In genomic region chr10:52966904-52967303, GRCh38 we compare ENCODE assay signal across 28 cellular contexts.
"Had no signal": no experiment of that assay in that cellular context is flagged by ENCODE, and none has a peak within 500 bp of the region (broad histone marks: within the 10 kb centered on the region; RNA-seq: fewer than 3 reads in every experiment).

No MANE protein-coding gene starts in this region.

- H3K27me3 Mint-ChIP-seq: activated CD4-positive, alpha-beta memory T cell treated with anti-CD3 and anti-CD28 coated beads, Interleukin-2, amount 10 ng/mL, durations not matched to agents 7 days and 5 days; activated CD4-positive, alpha-beta T cell treated with anti-CD3 and anti-CD28 coated beads for 36 hours; activated naive CD8-positive, alpha-beta T cell; activated T-helper 17 cell treated with anti-CD3 and anti-CD28 coated beads, Interleukin-2, amount 50 U/mL, for 72 hours had no signal

- H3K27ac Mint-ChIP-seq: activated CD4-positive, alpha-beta memory T cell treated with anti-CD3 and anti-CD28 coated beads, Interleukin-2, amount 10 ng/mL, durations not matched to agents 7 days and 5 days; activated CD4-positive, alpha-beta T cell treated with anti-CD3 and anti-CD28 coated beads for 36 hours; activated naive CD4-positive, alpha-beta T cell treated with anti-CD3 and anti-CD28 coated beads for 36 hours; activated naive CD8-positive, alpha-beta T cell; activated T-helper 17 cell treated with anti-CD3 and anti-CD28 coated beads, Interleukin-2, amount 50 U/mL, for 72 hours had no signal

- H3K27ac ChIP-seq: brain microvascular endothelial cell, cardiac muscle cell, Peyer's patch, RWPE1, SJCRH30, VCaP had no signal

- H3K9me3 ChIP-seq: Peyer's patch, SJCRH30, SK-N-SH had no signal

- H3K36me3 Mint-ChIP-seq: activated naive CD8-positive, alpha-beta T cell had no signal

- H3K4me3 Mint-ChIP-seq: activated CD4-positive, alpha-beta memory T cell treated with anti-CD3 and anti-CD28 coated beads, Interleukin-2, amount 10 ng/mL, durations not matched to agents 7 days and 5 days; activated CD4-positive, alpha-beta T cell treated with anti-CD3 and anti-CD28 coated beads for 36 hours; activated naive CD4-positive, alpha-beta T cell treated with anti-CD3 and anti-CD28 coated beads for 36 hours; activated naive CD8-positive, alpha-beta T cell; activated T-helper 17 cell treated with anti-CD3 and anti-CD28 coated beads, Interleukin-2, amount 50 U/mL, for 72 hours had no signal

- H3K27me3 ChIP-seq: brain microvascular endothelial cell, cardiac muscle cell, Peyer's patch, SJCRH30 had no signal

- H3K4me1 ChIP-seq: Peyer's patch, SJCRH30 had no signal

- H3K36me3 ChIP-seq: brain microvascular endothelial cell, cardiac muscle cell, Peyer's patch, SJCRH30 had no signal

- H3K4me3 ChIP-seq: cardiac muscle cell, Peyer's patch, SJCRH30 had no signal

- H3K9ac ChIP-seq: SK-N-SH had no signal

- H3K4me2 ChIP-seq: SK-N-SH had no signal

- ATAC-seq: activated CD4-positive, alpha-beta T cell treated with anti-CD3 and anti-CD28 coated beads for 36 hours; activated T-helper 17 cell treated with anti-CD3 and anti-CD28 coated beads, Interleukin-2, amount 50 U/mL, for 72 hours had no signal

- DNase-seq: activated CD4-positive, alpha-beta memory T cell treated with anti-CD3 and anti-CD28 coated beads, Interleukin-2, amount 10 ng/mL, durations not matched to agents 7 days and 5 days; activated CD4-positive, alpha-beta T cell treated with anti-CD3 and anti-CD28 coated beads for 36 hours; activated CD4-positive, alpha-beta T cell treated with anti-CD3 and anti-CD28 coated beads, Interleukin-2, amount 50 U/mL, for 1 hour; activated gamma-delta T cell; activated naive CD4-positive, alpha-beta T cell treated with anti-CD3 and anti-CD28 coated beads for 36 hours; activated T-cell treated with anti-CD3 and anti-CD28 coated beads for 4 hours; activated T-cell treated with anti-CD3 and anti-CD28 coated beads, Interleukin-2, amount 50 U/mL, for 48 hours; brain microvascular endothelial cell; cerebellar nuclear complex; Kasumi-1; NCI-H1105 treated with DMSO at 0.1 percent for 48 hours; NCI-H146; NCI-H187 treated with DMSO at 0.1 percent for 48 hours; NCI-H2171; NCI-H226; NCI-H510A; NCI-H526 treated with DMSO at 0.1 percent for 48 hours; NCI-H82; Peyer's patch; Right ventricle myocardium superior; SJCRH30; SK-N-SH; T-helper 1 cell had no signal

- H3K4me1 Mint-ChIP-seq: activated CD4-positive, alpha-beta memory T cell treated with anti-CD3 and anti-CD28 coated beads, Interleukin-2, amount 10 ng/mL, durations not matched to agents 7 days and 5 days; activated CD4-positive, alpha-beta T cell treated with anti-CD3 and anti-CD28 coated beads for 36 hours; activated T-helper 17 cell treated with anti-CD3 and anti-CD28 coated beads, Interleukin-2, amount 50 U/mL, for 72 hours had no signal
